9 cellular contexts compared by ENCODE assay signal in the genomic region with DNA sequence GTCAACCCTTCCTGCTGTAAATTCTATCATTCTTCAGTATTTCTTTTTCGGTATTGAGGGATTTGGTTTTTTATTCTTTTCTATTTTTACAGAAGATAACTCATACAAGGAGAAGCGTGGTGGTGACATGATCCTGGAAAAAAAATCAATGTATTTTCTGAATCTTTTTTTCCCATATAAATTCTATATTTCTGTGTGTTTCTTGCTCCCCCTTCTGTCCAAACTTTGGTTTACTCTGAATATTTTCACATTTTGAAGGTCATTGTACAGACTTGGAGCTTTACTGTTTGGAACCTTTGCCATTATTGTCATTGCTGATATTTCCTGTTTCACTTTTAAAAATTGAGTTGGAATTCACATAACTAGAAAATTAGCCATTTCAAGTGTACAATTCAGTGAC.
DNase-seq lines count a peak whose midpoint lies in the region; ATAC-seq, FAIRE-seq and TF ChIP-seq lines count a peak whose summit lies in the region.
"Had no signal": no experiment of that assay in that cellular context is flagged by ENCODE, and none has a peak within 500 bp of the region (broad histone marks: within the 10 kb centered on the region; RNA-seq: fewer than 3 reads in every experiment).

No MANE protein-coding gene starts in this region.

- no peak overlapping the region for H2AFZ ChIP-seq in H9 (ENCODE audit: low read length)
- H2AFZ ChIP-seq in keratinocyte (ENCODE audit: control insufficient read depth, low read length), result no peak overlapping the region

- no peak overlapping the region for H4K91ac ChIP-seq in H9 (ENCODE audit: insufficient read length, low read depth, low read length)

- H3K36me3 Mint-ChIP-seq in H9 (ENCODE audit: insufficient read depth in 1 of 3, low read depth in 3 of 3), result no peaks in the 10 kb centered on the region

- H3K23me2 ChIP-seq in H9 (ENCODE audit: insufficient read length, low read depth, low read length, poor library complexity, severe bottlenecking), result no peaks in the 10 kb centered on the region

- H4K8ac ChIP-seq in H9 (replicated peaks; ENCODE audit: insufficient read length, low read depth, low read length), result no peak overlapping the region

- DNase-seq in H9 (no peak), keratinocyte (ENCODE audit: low read depth, low spot score) (no peak), globus pallidus (ENCODE audit: low spot score) (no peak), germinal center (ENCODE audit: low spot score) (no peak), KG1 (lab: John Stamatoyannopoulos, UW) (no peak)
- DNase-seq: activated CD8-positive, alpha-beta memory T cell treated with anti-CD3 and anti-CD28 coated beads, Interleukin-2, amount 50 U/mL, for 48 hours had no signal

- H3K27me3 Mint-ChIP-seq in H9 (ENCODE audit: low read depth), result no peaks in the 10 kb centered on the region

- no peak overlapping the region for H3K56ac ChIP-seq in H9 (ENCODE audit: insufficient read length, low read depth, low read length)

- dilution Hi-C loops in keratinocyte (cut with MboI; ENCODE audit: extremely low pct_ligation_motif_present, low sequenced_read_pairs), result no loop called here

- no peaks in the 10 kb centered on the region for H3K79me1 ChIP-seq in H9 (ENCODE audit: insufficient read depth, low read depth, low read length, poor library complexity, severe bottlenecking)

- H3K14ac ChIP-seq in H9 (ENCODE audit: insufficient read depth, low read length), result no peak overlapping the region

- H3T11ph ChIP-seq in H9 (ENCODE audit: low read length), result no peak overlapping the region

- no peak overlapping the region for H2AK5ac ChIP-seq in H9 (ENCODE audit: insufficient read length, low read length)

- H3K27me3 ChIP-seq in H9 (ENCODE audit: insufficient read depth, low read length), result no peaks in the 10 kb centered on the region
- no peaks in the 10 kb centered on the region for H3K27me3 ChIP-seq in keratinocyte (ENCODE audit: control insufficient read depth, extremely low read depth, insufficient read depth, low read length)

- H2BK5ac ChIP-seq in H9 (ENCODE audit: insufficient read length, low read length), result no peak overlapping the region

- H3K4me3 Mint-ChIP-seq in H9, result no peak overlapping the region

- H3K18ac ChIP-seq in H9 (ENCODE audit: insufficient read length, low read depth, low read length), result no peak overlapping the region

- H4K20me1 ChIP-seq in H9 (ENCODE audit: control insufficient read depth, insufficient read depth, insufficient read length) (no peaks in the 10 kb centered on the region), keratinocyte (ENCODE audit: control insufficient read depth, extremely low read depth, insufficient read depth, low read length) (no peaks in the 10 kb centered on the region)

- no peak overlapping the region for H2BK15ac ChIP-seq in H9 (ENCODE audit: low read depth, low read length)

- H3K4me2 ChIP-seq in H9 (ENCODE audit: insufficient read depth, insufficient read length, low read length) (no peak overlapping the region), keratinocyte (ENCODE audit: control insufficient read depth, extremely low read depth, insufficient read depth, low read depth, low read length) (no peak overlapping the region)

- H3K4ac ChIP-seq in H9 (ENCODE audit: low read depth, low read length), result no peak overlapping the region

- peak; percentile 98 for FAIRE-seq in A204.1 (lab: Jason Lieb, UNC)
- peak; percentile 71 for FAIRE-seq in TTC549 (lab: Jason Lieb, UNC)
- peak; percentile 13 for FAIRE-seq in keratinocyte (lab: Jason Lieb, UNC)

- peaks cover 10 to 14% of the 10 kb centered on the region in 2 experiments for H3K4me1 Mint-ChIP-seq in H9

- H3K27ac Mint-ChIP-seq in H9, result no peak overlapping the region; a peak in 1 of 7 replicates

- no peak overlapping the region for H2BK120ac ChIP-seq in H9 (ENCODE audit: low read depth, low read length, poor library complexity, severe bottlenecking)

- no peaks in the 10 kb centered on the region for H3K9me1 ChIP-seq in keratinocyte (ENCODE audit: control insufficient read depth, extremely low read depth, insufficient read depth, low read length)

- no peaks in the 10 kb centered on the region; the same call in 1 of the 2 replicates for H3K79me2 ChIP-seq in H9 (ENCODE audit: insufficient read depth, low read length)
- no peaks in the 10 kb centered on the region for H3K79me2 ChIP-seq in keratinocyte (ENCODE audit: control insufficient read depth, insufficient read depth, low read length)

- H3K4me1 ChIP-seq in H9 (ENCODE audit: insufficient read depth, low read length) (peaks cover 5% of the 10 kb centered on the region; the same call in 1 of the 2 replicates), keratinocyte (ENCODE audit: control insufficient read depth, extremely low read depth, insufficient read depth, low read length) (no peaks in the 10 kb centered on the region)

- no peaks in the 10 kb centered on the region for H3K36me3 ChIP-seq in keratinocyte (ENCODE audit: control insufficient read depth in 2 of 2, extremely low read depth in 1 of 2, insufficient read depth in 2 of 2, low read length in 2 of 2)

- no peaks in the 10 kb centered on the region for H3K9me3 Mint-ChIP-seq in H9

- H2BK20ac ChIP-seq in H9 (ENCODE audit: low read depth, low read length, poor library complexity, severe bottlenecking), result no peak overlapping the region

- no peak for ATAC-seq in HG03571 (IDR thresholded peaks at IDR 0.05; ENCODE audit: unreplicated experiment)

- H4K5ac ChIP-seq in H9 (ENCODE audit: insufficient read length, low read depth, low read length), result no peak overlapping the region

- H3K9me3 ChIP-seq in H9 (ENCODE audit: control insufficient read depth, low read depth, low read length), result no peaks in the 10 kb centered on the region
- no peaks in the 10 kb centered on the region for H3K9me3 ChIP-seq in keratinocyte (ENCODE audit: control insufficient read depth, low read depth, low read length)

- H3K4me3 ChIP-seq in keratinocyte (ENCODE audit: control insufficient read depth in 2 of 3, extremely low read depth in 1 of 3, insufficient read depth in 2 of 3, low read depth in 1 of 3, low read length in 3 of 3), result no peak overlapping the region

- peak; percentile 53 for TF ChIP-seq CTCF in H9 (conservative IDR thresholded peaks at IDR 0.05)
- TF ChIP-seq CTCF in keratinocyte (optimal IDR thresholded peaks at IDR 0.05 in 1 of 3, IDR thresholded peaks at IDR 0.05 in 1 of 3, conservative IDR thresholded peaks at IDR 0.05 in 1 of 3; ENCODE audit: extremely low read depth in 1 of 3, insufficient read depth in 2 of 3, low read length in 3 of 3), result peak in 1 of 3 experiments; percentile 17

- H3K9ac ChIP-seq in H9 (ENCODE audit: extremely low read depth, insufficient read length, low read length), result no peak overlapping the region
- H3K9ac ChIP-seq in keratinocyte (ENCODE audit: control insufficient read depth, extremely low read depth, insufficient read depth, low read length), result no peak overlapping the region

- no peak overlapping the region for H2BK12ac ChIP-seq in H9 (ENCODE audit: insufficient read length, low read depth, low read length)

- WGBS in H9 (ENCODE audit: extremely low coverage, insufficient read length, low lambda C conversion rate), result no CpG with 5 or more reads among the region's 2 CpGs

- H3K23ac ChIP-seq in H9 (ENCODE audit: insufficient read length, low read depth, low read length), result no peak overlapping the region

- H3K27ac ChIP-seq in H9 (ENCODE audit: insufficient read length, low read depth, low read length) (no peak overlapping the region), keratinocyte (ENCODE audit: control insufficient read depth, insufficient read depth, low read length) (no peak overlapping the region)
